14 cellular contexts compared by ENCODE assay signal in the genomic region with DNA sequence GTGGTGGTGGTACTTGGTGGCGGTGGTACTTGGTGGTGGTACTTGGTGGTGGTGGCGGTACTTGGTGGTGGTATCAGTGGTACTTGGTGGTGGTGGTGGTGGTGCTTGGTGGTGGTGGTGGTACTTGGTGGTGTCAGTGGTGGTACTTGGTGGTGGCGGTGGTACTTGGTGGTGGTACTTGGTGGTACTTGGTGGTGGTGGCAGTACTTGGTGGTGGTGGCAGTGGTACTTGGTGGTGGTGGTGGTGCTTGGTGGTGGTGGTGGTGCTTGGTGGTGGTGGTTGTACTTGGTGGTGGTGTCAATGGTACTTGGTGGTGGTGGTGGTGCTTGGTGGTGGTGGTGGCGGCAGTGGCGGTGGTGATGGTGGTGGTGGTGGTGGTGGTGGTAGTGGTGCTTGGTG. TPM values are rescaled to one million over a fixed set of nuclear protein-coding genes. Genes with fewer than 3 reads are reported as not detected.
A peak's percentile ranks its signal among the peaks of the same experiment; 100 is the strongest.
DNase-seq lines count a peak whose midpoint lies in the region; ATAC-seq lines count a peak whose summit lies in the region.
"Had no signal": no experiment of that assay in that cellular context is flagged by ENCODE, and none has a peak within 500 bp of the region (broad histone marks: within the 10 kb centered on the region; RNA-seq: fewer than 3 reads in every experiment).

No MANE protein-coding gene starts in this region.

- no peak overlapping the region for H3K4me2 ChIP-seq in trophoblast cell (ENCODE audit: low read length)

- H3K79me1 ChIP-seq in trophoblast cell (ENCODE audit: low read length): no peaks in the 10 kb centered on the region

- H3K9me3 Mint-ChIP-seq in stimulated activated naive CD8-positive, alpha-beta T cell treated with anti-CD3 and anti-CD28 coated beads, Interleukin-15, amount 100 ng/mL, for 72 hours: peaks cover 4 to 32% of the 10 kb centered on the region in 2 donors
- H3K9me3 Mint-ChIP-seq in stimulated activated effector memory CD8-positive, alpha-beta T cell treated with anti-CD3 and anti-CD28 coated beads, Interleukin-12 subunit alpha, Interleukin-12 subunit beta, amount 100 ng/mL, for 72 hours: peaks cover 2% of the 10 kb centered on the region
- H3K9me3 Mint-ChIP-seq: CD8-positive, alpha-beta memory T cell had no signal

- peaks cover 47% of the 10 kb centered on the region for H3K4me1 Mint-ChIP-seq in stimulated activated naive CD8-positive, alpha-beta T cell treated with anti-CD3 and anti-CD28 coated beads, Interleukin-15, amount 100 ng/mL, for 72 hours
- peaks cover 28% of the 10 kb centered on the region for H3K4me1 Mint-ChIP-seq in stimulated activated effector memory CD8-positive, alpha-beta T cell treated with anti-CD3 and anti-CD28 coated beads, Interleukin-12 subunit alpha, Interleukin-12 subunit beta, amount 100 ng/mL, for 72 hours

- H3K27me3 Mint-ChIP-seq in stimulated activated naive CD8-positive, alpha-beta T cell treated with anti-CD3 and anti-CD28 coated beads, Interleukin-15, amount 100 ng/mL, for 72 hours: no peaks in the 10 kb centered on the region
- H3K27me3 Mint-ChIP-seq: CD8-positive, alpha-beta memory T cell had no signal

- H3K14ac ChIP-seq in trophoblast cell (ENCODE audit: low read length): no peak overlapping the region

- H3K4ac ChIP-seq in trophoblast cell (ENCODE audit: low read depth, low read length): no peak overlapping the region

- H2AK5ac ChIP-seq in trophoblast cell (ENCODE audit: low read length): no peak overlapping the region

- H3K79me2 ChIP-seq in trophoblast cell (ENCODE audit: control insufficient read depth, insufficient read depth, low read length, poor library complexity): no peaks in the 10 kb centered on the region

- ATAC-seq in stimulated activated naive CD8-positive, alpha-beta T cell treated with anti-CD3 and anti-CD28 coated beads, Interleukin-15, amount 100 ng/mL, for 72 hours: peak; percentile 44
- no peak for ATAC-seq in stimulated activated naive CD8-positive, alpha-beta T cell treated with anti-CD3 and anti-CD28 coated beads, Interleukin-15, Interleukin-2, amounts not matched to agents 100 U/mL and 50 U/mL, for 24 hours
- ATAC-seq in stimulated activated effector memory CD8-positive, alpha-beta T cell treated with anti-CD3 and anti-CD28 coated beads, Interleukin-12 subunit alpha, Interleukin-12 subunit beta, amount 100 ng/mL, for 72 hours: no peak
- ATAC-seq in left lobe of liver: no peak
- ATAC-seq: GM12878 had no signal

- no peak overlapping the region for H2AFZ ChIP-seq in trophoblast cell (ENCODE audit: insufficient read depth, low read length, poor library complexity)

- H2BK120ac ChIP-seq in trophoblast cell (ENCODE audit: insufficient read depth, low read length, poor library complexity): no peak overlapping the region

- no peak overlapping the region for H3K18ac ChIP-seq in trophoblast cell (ENCODE audit: low read length)

- no peaks in the 10 kb centered on the region for H3K4me1 ChIP-seq in trophoblast cell (ENCODE audit: control insufficient read depth in 1 of 2, insufficient read depth in 2 of 2, low read length in 2 of 2)

- no peaks in the 10 kb centered on the region for H3K27me3 ChIP-seq in trophoblast cell (ENCODE audit: insufficient read depth, low read length)
- H3K27me3 ChIP-seq: BLaER1 had no signal

- H4K8ac ChIP-seq in trophoblast cell (ENCODE audit: low read depth, low read length): no peak overlapping the region

- H3K23ac ChIP-seq in trophoblast cell (ENCODE audit: low read length): no peak overlapping the region

- no peak overlapping the region for H3K9ac ChIP-seq in trophoblast cell (ENCODE audit: low read length)
- H3K9ac ChIP-seq: BLaER1 had no signal

- no peak overlapping the region for H2BK12ac ChIP-seq in trophoblast cell (ENCODE audit: low read length)

- no peaks in the 10 kb centered on the region for H3K36me3 ChIP-seq in trophoblast cell (ENCODE audit: control insufficient read depth in 1 of 2, insufficient read depth in 2 of 2, low read length in 2 of 2)

- H3K9me3 ChIP-seq in trophoblast cell (ENCODE audit: insufficient read depth, low read depth, low read length): peaks cover 10% of the 10 kb centered on the region

- H4K91ac ChIP-seq in trophoblast cell (ENCODE audit: low read depth, low read length): no peak overlapping the region

- no CpG with 5 or more reads among the region's 5 CpGs for WGBS in trophoblast cell (ENCODE audit: extremely low coverage, insufficient coverage, insufficient read length)

- H3K4me3 ChIP-seq in trophoblast cell (ENCODE audit: low read depth, low read length): peak overlapping the region; percentile 19
- H3K4me3 ChIP-seq: BLaER1, GM12878 had no signal

- H3K27ac Mint-ChIP-seq in stimulated activated naive CD8-positive, alpha-beta T cell treated with anti-CD3 and anti-CD28 coated beads, Interleukin-15, amount 100 ng/mL, for 72 hours: no peak overlapping the region
- H3K27ac Mint-ChIP-seq in stimulated activated effector memory CD8-positive, alpha-beta T cell treated with anti-CD3 and anti-CD28 coated beads, Interleukin-12 subunit alpha, Interleukin-12 subunit beta, amount 100 ng/mL, for 72 hours: peak overlapping the region; percentile 67
- H3K27ac Mint-ChIP-seq: H9 had no signal

- no peak overlapping the region for H2BK5ac ChIP-seq in trophoblast cell (ENCODE audit: low read depth, low read length, poor library complexity)

- no peak for DNase-seq in stimulated activated naive CD8-positive, alpha-beta T cell treated with anti-CD3 and anti-CD28 coated beads, Interleukin-15, amount 100 ng/mL, for 72 hours
- no peak for DNase-seq in stimulated activated naive CD8-positive, alpha-beta T cell treated with anti-CD3 and anti-CD28 coated beads, Interleukin-15, Interleukin-2, amounts not matched to agents 100 U/mL and 50 U/mL, for 24 hours
- DNase-seq in trophoblast cell: no peak
- DNase-seq in stimulated activated effector memory CD8-positive, alpha-beta T cell treated with anti-CD3 and anti-CD28 coated beads, Interleukin-12 subunit alpha, Interleukin-12 subunit beta, amount 100 ng/mL, for 72 hours (ENCODE audit: low spot score in 2 of 2): no peak
- no peak for DNase-seq in NCI-H69 (lab: John Stamatoyannopoulos, UW)
- no peak for DNase-seq in left lobe of liver (ENCODE audit: low spot score)
- DNase-seq in COLO829 (ENCODE audit: low spot score): no peak
- DNase-seq: 8988T; AML-193; CD8-positive, alpha-beta memory T cell; GOT3; H9 had no signal

- no peaks in the 10 kb centered on the region for H3K36me3 Mint-ChIP-seq in stimulated activated effector memory CD8-positive, alpha-beta T cell treated with anti-CD3 and anti-CD28 coated beads, Interleukin-12 subunit alpha, Interleukin-12 subunit beta, amount 100 ng/mL, for 72 hours

- no peak overlapping the region for H4K12ac ChIP-seq in trophoblast cell (ENCODE audit: low read depth, low read length)

- no peak overlapping the region for H3K4me3 Mint-ChIP-seq in stimulated activated naive CD8-positive, alpha-beta T cell treated with anti-CD3 and anti-CD28 coated beads, Interleukin-15, amount 100 ng/mL, for 72 hours
- no peak overlapping the region for H3K4me3 Mint-ChIP-seq in stimulated activated effector memory CD8-positive, alpha-beta T cell treated with anti-CD3 and anti-CD28 coated beads, Interleukin-12 subunit alpha, Interleukin-12 subunit beta, amount 100 ng/mL, for 72 hours
- H3K4me3 Mint-ChIP-seq: CD8-positive, alpha-beta memory T cell; H9 had no signal

- H3K27ac ChIP-seq in trophoblast cell (ENCODE audit: low read depth, low read length): no peak overlapping the region
- H3K27ac ChIP-seq: BLaER1 had no signal

RNA-seq across cellular contexts. Expression of gene COQ8A, which starts 20.2 kb away (rescaled TPM):
- polyA plus RNA-seq in trophoblast cell (2013): 4.5 TPM in 2 replicates
- total RNA-seq in left lobe of liver: 87.3 TPM
